Comparison of ENCODE assay signal across 12 cellular contexts in genomic region chr7:129258649-129259389, GRCh38. TPM values are rescaled to one million over a fixed set of nuclear protein-coding genes. Genes with fewer than 3 reads are reported as not detected.
DNase-seq lines count a peak whose midpoint lies in the region; ATAC-seq and TF ChIP-seq lines count a peak whose summit lies in the region.
"Had no signal": no experiment of that assay in that cellular context is flagged by ENCODE, and none has a peak within 500 bp of the region (broad histone marks: within the 10 kb centered on the region; RNA-seq: fewer than 3 reads in every experiment).

No MANE protein-coding gene starts in this region.

- H3K36me3 Mint-ChIP-seq in progenitor cell of endocrine pancreas (ENCODE audit: insufficient read depth) = no peaks in the 10 kb centered on the region

- TF ChIP-seq CTCF in progenitor cell of endocrine pancreas (IDR thresholded peaks at IDR 0.05; ENCODE audit: unreplicated experiment) (no peak), coronary artery (IDR thresholded peaks at IDR 0.05) (no peak)

- H3K27me3 Mint-ChIP-seq in progenitor cell of endocrine pancreas = no peaks in the 10 kb centered on the region
- H3K27me3 Mint-ChIP-seq: activated T-cell treated with anti-CD3 and anti-CD28 coated beads, Interleukin-2, amount 50 U/mL, for 24 hours; stimulated activated naive CD8-positive, alpha-beta T cell treated with anti-CD3 and anti-CD28 coated beads, Interleukin-15, Interleukin-2, amounts not matched to agents 100 ng/mL and 50 ng/mL, for 24 hours had no signal

- peak; percentile 29 for ATAC-seq in esophagus mucosa
- ATAC-seq in GM21515 (IDR thresholded peaks at IDR 0.05; ENCODE audit: unreplicated experiment) = no peak
- ATAC-seq in aorta (ENCODE audit: low FRiP score) = no peak

- no peaks in the 10 kb centered on the region for H3K9me3 ChIP-seq in aorta (ENCODE audit: control insufficient read depth, low read length)
- H3K9me3 ChIP-seq: colonic mucosa had no signal

- no peaks in the 10 kb centered on the region for H3K4me1 ChIP-seq in aorta (ENCODE audit: control insufficient read depth in 1 of 2, insufficient read depth in 2 of 2, low read length in 2 of 2)
- H3K4me1 ChIP-seq: colonic mucosa had no signal

- H3K4me3 ChIP-seq in aorta (ENCODE audit: low read length in 2 of 2) (no peak overlapping the region), coronary artery (no peak overlapping the region)
- H3K4me3 ChIP-seq: colonic mucosa had no signal

- peaks cover 10% of the 10 kb centered on the region for H3K4me1 Mint-ChIP-seq in progenitor cell of endocrine pancreas (ENCODE audit: low read depth)

- H3K9me3 Mint-ChIP-seq in progenitor cell of endocrine pancreas (ENCODE audit: low read depth) = no peaks in the 10 kb centered on the region
- H3K9me3 Mint-ChIP-seq: activated T-cell treated with anti-CD3 and anti-CD28 coated beads, Interleukin-2, amount 50 U/mL, for 24 hours; stimulated activated naive CD8-positive, alpha-beta T cell treated with anti-CD3 and anti-CD28 coated beads, Interleukin-15, Interleukin-2, amounts not matched to agents 100 ng/mL and 50 ng/mL, for 24 hours had no signal

- DNase-seq in NCI-H748 (lab: John Stamatoyannopoulos, UW; ENCODE audit: unreplicated experiment) = peak; percentile 16
- no peak for DNase-seq in NCI-H748 treated with DMSO at 0.1 percent for 48 hours (lab: John Stamatoyannopoulos, UW)
- peak; percentile 66 for DNase-seq in NCI-H82 (lab: John Stamatoyannopoulos, UW)
- no peak for DNase-seq in progenitor cell of endocrine pancreas (ENCODE audit: low spot score, unreplicated experiment)
- DNase-seq in aorta = no peak
- no peak for DNase-seq in coronary artery (ENCODE audit: low spot score)
- DNase-seq: activated T-cell treated with anti-CD3 and anti-CD28 coated beads, Interleukin-2, amount 50 U/mL, for 24 hours; colonic mucosa; T1000 had no signal

- H3K27me3 ChIP-seq in aorta (ENCODE audit: control insufficient read depth in 1 of 2, insufficient read depth in 2 of 2, low read length in 1 of 2) = no peaks in the 10 kb centered on the region
- H3K27me3 ChIP-seq: colonic mucosa had no signal

- H3K36me3 ChIP-seq in aorta (ENCODE audit: control insufficient read depth in 1 of 2, insufficient read depth in 2 of 2, low read length in 1 of 2) = no peaks in the 10 kb centered on the region
- H3K36me3 ChIP-seq: colonic mucosa had no signal

- H3K27ac Mint-ChIP-seq in progenitor cell of endocrine pancreas = peak overlapping the region; percentile 53

- 70 to 78% methylated on average over 4 of the region's 4 CpGs for WGBS in aorta, 2 donors

- H3K4me3 Mint-ChIP-seq in progenitor cell of endocrine pancreas (ENCODE audit: low read depth) = no peak overlapping the region

- intact Hi-C loops in aorta (cut with DNase I) = no loop called here

- no peak overlapping the region for H3K27ac ChIP-seq in aorta (ENCODE audit: low read depth in 1 of 2, low read length in 2 of 2)
- no peak overlapping the region for H3K27ac ChIP-seq in coronary artery
- H3K27ac ChIP-seq: colonic mucosa had no signal

RNA-seq across cellular contexts. Expression of gene AHCYL2, which starts 34.0 kb away (rescaled TPM):
- total RNA-seq in esophagus mucosa (25.9 TPM), progenitor cell of endocrine pancreas (22.0 and 26.0 TPM in 2 replicates), aorta (10 to 100 TPM; 12.0 to 19.9 TPM)
- polyA plus RNA-seq in aorta = 1 to 10 TPM; 7.9 to 9.8 TPM

Comparison
In these comparisons a context has a peak if more than half of its experiments do, and no peak if none do; other contexts are left out.
1. DNase-seq: peak in NCI-H748 (single experiment) and NCI-H82 (single experiment); none in NCI-H748 treated with DMSO at 0.1 percent for 48 hours (single experiment), progenitor cell of endocrine pancreas (single experiment), aorta (0 of 2) and coronary artery (single experiment).